Comparison of ENCODE assay signal across 1 cellular context in genomic region chr2:119283873-119284331, GRCh38.
TF ChIP-seq lines count a peak whose summit lies in the region.

No MANE protein-coding gene starts in this region.

TF ChIP-seq in liver, 16 proteins besides CTCF, POLR2A, EP300 and RAD21 (continued from another document):
- peak in 1 of 2 donors; percentile 40 for TF ChIP-seq GABPA (IDR thresholded peaks at IDR 0.05 in 1 of 2, conservative IDR thresholded peaks at IDR 0.05 in 1 of 2)
- peak; percentile 50 for TF ChIP-seq REST (IDR thresholded peaks at IDR 0.05)
